ENCODE assay signal across 2 cellular contexts in the genomic region with DNA sequence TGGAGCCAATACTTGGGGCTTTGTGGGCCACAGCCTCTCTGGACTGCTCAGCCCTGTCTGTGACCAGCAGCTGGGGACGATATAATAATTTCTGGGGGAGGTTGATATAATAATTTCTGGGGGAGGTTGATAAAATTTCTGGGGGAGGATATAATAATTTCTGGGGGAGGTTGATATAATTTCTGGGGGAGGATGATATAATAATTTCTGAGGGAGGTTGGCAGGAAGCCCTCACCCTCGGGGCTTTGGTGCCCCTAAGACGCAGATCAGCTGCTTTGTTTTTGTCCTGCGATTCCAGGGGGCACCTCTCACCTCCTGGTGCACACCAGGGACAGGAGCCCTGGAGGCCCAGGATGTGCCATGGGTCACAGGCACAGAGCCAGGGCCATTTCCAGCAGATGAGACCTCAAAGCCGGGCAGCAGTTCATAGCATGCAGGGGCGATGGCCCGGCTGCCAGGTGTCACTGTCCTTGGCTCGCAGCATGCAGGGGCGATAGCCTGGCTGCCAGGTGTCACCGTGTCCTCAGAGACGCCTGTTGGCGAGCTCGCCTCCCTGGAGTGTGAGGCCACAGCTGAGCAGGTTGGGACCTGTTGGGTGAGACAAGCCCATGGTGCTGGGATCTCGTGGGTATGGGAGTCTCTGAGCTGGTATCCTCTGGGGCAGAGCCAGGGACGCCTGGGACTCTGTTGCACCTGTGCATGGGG.
TF ChIP-seq lines count a peak whose summit lies in the region.

No MANE protein-coding gene starts in this region.

TF ChIP-seq in HEK293, 187 proteins besides CTCF, POLR2A, EP300 and RAD21 (continued from another document and continues in another):
- TF ChIP-seq, protein P1, sequence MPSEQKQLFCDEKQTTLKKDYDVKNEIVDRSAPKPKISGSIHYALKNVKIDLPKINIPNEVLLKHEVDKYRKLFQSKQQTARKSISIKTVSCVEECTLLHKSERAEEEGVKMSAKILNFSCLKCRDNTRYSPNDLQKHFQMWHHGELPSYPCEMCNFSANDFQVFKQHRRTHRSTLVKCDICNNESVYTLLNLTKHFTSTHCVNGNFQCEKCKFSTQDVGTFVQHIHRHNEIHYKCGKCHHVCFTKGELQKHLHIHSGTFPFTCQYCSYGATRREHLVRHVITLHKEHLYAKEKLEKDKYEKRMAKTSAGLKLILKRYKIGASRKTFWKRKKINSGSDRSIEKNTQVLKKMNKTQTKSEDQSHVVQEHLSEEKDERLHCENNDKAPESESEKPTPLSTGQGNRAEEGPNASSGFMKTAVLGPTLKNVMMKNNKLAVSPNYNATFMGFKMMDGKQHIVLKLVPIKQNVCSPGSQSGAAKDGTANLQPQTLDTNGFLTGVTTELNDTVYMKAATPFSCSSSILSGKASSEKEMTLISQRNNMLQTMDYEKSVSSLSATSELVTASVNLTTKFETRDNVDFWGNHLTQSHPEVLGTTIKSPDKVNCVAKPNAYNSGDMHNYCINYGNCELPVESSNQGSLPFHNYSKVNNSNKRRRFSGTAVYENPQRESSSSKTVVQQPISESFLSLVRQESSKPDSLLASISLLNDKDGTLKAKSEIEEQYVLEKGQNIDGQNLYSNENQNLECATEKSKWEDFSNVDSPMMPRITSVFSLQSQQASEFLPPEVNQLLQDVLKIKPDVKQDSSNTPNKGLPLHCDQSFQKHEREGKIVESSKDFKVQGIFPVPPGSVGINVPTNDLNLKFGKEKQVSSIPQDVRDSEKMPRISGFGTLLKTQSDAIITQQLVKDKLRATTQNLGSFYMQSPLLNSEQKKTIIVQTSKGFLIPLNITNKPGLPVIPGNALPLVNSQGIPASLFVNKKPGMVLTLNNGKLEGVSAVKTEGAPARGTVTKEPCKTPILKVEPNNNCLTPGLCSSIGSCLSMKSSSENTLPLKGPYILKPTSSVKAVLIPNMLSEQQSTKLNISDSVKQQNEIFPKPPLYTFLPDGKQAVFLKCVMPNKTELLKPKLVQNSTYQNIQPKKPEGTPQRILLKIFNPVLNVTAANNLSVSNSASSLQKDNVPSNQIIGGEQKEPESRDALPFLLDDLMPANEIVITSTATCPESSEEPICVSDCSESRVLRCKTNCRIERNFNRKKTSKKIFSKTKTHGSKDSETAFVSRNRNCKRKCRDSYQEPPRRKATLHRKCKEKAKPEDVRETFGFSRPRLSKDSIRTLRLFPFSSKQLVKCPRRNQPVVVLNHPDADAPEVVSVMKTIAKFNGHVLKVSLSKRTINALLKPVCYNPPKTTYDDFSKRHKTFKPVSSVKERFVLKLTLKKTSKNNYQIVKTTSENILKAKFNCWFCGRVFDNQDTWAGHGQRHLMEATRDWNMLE (tag by site-specific recombination; conservative IDR thresholded peaks at IDR 0.05; ENCODE audit: low read depth): no peak
- TF ChIP-seq ZNF571 (tag by site-specific recombination; IDR thresholded peaks at IDR 0.05): no peak
- TF ChIP-seq YY2 (tag by site-specific recombination; IDR thresholded peaks at IDR 0.05): no peak
- TF ChIP-seq, protein P2, sequence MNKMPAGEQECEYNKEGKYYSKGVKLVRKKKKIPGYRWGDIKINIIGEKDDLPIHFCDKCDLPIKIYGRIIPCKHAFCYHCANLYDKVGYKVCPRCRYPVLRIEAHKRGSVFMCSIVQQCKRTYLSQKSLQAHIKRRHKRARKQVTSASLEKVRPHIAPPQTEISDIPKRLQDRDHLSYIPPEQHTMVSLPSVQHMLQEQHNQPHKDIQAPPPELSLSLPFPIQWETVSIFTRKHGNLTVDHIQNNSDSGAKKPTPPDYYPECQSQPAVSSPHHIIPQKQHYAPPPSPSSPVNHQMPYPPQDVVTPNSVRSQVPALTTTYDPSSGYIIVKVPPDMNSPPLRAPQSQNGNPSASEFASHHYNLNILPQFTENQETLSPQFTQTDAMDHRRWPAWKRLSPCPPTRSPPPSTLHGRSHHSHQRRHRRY (tag by site-specific recombination; IDR thresholded peaks at IDR 0.05): no peak
- peak; percentile 15; the same call in 1 of the 2 replicates for TF ChIP-seq GLIS2 (tag by site-specific recombination; IDR thresholded peaks at IDR 0.05)
- TF ChIP-seq ZNF266 (tag by site-specific recombination; IDR thresholded peaks at IDR 0.05; ENCODE audit: low read depth): no peak
- TF ChIP-seq SCRT2 (tag by site-specific recombination; IDR thresholded peaks at IDR 0.05): peak; percentile 76
- TF ChIP-seq ZNF76 (tag by site-specific recombination; IDR thresholded peaks at IDR 0.05; ENCODE audit: borderline replicate concordance, low read depth): no peak
- no peak for TF ChIP-seq GLI2 (tag by site-specific recombination; IDR thresholded peaks at IDR 0.05; ENCODE audit: borderline replicate concordance, low read depth)
- TF ChIP-seq ZNF488 (tag by site-specific recombination; IDR thresholded peaks at IDR 0.05): no peak
- no peak for TF ChIP-seq ZNF692 (tag by site-specific recombination; IDR thresholded peaks at IDR 0.05)
- no peak for TF ChIP-seq SETDB1 (IDR thresholded peaks at IDR 0.05; ENCODE audit: insufficient read length, low read length)
- no peak for TF ChIP-seq HOXA7 (CRISPR knock-in tag; IDR thresholded peaks at IDR 0.05; ENCODE audit: borderline replicate concordance)
- no peak for TF ChIP-seq OVOL3 (tag by site-specific recombination; IDR thresholded peaks at IDR 0.05)
- TF ChIP-seq, protein P3, sequence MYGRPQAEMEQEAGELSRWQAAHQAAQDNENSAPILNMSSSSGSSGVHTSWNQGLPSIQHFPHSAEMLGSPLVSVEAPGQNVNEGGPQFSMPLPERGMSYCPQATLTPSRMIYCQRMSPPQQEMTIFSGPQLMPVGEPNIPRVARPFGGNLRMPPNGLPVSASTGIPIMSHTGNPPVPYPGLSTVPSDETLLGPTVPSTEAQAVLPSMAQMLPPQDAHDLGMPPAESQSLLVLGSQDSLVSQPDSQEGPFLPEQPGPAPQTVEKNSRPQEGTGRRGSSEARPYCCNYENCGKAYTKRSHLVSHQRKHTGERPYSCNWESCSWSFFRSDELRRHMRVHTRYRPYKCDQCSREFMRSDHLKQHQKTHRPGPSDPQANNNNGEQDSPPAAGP (tag by site-specific recombination; IDR thresholded peaks at IDR 0.05): no peak
- no peak for TF ChIP-seq ZNF292 (tag by site-specific recombination; IDR thresholded peaks at IDR 0.05; ENCODE audit: borderline replicate concordance, low read depth)
- no peak for TF ChIP-seq ZNF664 (tag by site-specific recombination; IDR thresholded peaks at IDR 0.05)
- no peak for TF ChIP-seq ZNF404 (tag by site-specific recombination; IDR thresholded peaks at IDR 0.05)

TF ChIP-seq in liver, 16 proteins besides CTCF, POLR2A, EP300 and RAD21 (continued from another document):
- TF ChIP-seq, protein P4, sequence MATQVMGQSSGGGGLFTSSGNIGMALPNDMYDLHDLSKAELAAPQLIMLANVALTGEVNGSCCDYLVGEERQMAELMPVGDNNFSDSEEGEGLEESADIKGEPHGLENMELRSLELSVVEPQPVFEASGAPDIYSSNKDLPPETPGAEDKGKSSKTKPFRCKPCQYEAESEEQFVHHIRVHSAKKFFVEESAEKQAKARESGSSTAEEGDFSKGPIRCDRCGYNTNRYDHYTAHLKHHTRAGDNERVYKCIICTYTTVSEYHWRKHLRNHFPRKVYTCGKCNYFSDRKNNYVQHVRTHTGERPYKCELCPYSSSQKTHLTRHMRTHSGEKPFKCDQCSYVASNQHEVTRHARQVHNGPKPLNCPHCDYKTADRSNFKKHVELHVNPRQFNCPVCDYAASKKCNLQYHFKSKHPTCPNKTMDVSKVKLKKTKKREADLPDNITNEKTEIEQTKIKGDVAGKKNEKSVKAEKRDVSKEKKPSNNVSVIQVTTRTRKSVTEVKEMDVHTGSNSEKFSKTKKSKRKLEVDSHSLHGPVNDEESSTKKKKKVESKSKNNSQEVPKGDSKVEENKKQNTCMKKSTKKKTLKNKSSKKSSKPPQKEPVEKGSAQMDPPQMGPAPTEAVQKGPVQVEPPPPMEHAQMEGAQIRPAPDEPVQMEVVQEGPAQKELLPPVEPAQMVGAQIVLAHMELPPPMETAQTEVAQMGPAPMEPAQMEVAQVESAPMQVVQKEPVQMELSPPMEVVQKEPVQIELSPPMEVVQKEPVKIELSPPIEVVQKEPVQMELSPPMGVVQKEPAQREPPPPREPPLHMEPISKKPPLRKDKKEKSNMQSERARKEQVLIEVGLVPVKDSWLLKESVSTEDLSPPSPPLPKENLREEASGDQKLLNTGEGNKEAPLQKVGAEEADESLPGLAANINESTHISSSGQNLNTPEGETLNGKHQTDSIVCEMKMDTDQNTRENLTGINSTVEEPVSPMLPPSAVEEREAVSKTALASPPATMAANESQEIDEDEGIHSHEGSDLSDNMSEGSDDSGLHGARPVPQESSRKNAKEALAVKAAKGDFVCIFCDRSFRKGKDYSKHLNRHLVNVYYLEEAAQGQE (IDR thresholded peaks at IDR 0.05): no peak
- TF ChIP-seq, protein P5, sequence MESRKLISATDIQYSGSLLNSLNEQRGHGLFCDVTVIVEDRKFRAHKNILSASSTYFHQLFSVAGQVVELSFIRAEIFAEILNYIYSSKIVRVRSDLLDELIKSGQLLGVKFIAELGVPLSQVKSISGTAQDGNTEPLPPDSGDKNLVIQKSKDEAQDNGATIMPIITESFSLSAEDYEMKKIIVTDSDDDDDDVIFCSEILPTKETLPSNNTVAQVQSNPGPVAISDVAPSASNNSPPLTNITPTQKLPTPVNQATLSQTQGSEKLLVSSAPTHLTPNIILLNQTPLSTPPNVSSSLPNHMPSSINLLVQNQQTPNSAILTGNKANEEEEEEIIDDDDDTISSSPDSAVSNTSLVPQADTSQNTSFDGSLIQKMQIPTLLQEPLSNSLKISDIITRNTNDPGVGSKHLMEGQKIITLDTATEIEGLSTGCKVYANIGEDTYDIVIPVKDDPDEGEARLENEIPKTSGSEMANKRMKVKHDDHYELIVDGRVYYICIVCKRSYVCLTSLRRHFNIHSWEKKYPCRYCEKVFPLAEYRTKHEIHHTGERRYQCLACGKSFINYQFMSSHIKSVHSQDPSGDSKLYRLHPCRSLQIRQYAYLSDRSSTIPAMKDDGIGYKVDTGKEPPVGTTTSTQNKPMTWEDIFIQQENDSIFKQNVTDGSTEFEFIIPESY (IDR thresholded peaks at IDR 0.05): no peak
- no peak for TF ChIP-seq HNF4G (IDR thresholded peaks at IDR 0.05)
